ENCODE assay signal across 20 cellular contexts in the genomic region with DNA sequence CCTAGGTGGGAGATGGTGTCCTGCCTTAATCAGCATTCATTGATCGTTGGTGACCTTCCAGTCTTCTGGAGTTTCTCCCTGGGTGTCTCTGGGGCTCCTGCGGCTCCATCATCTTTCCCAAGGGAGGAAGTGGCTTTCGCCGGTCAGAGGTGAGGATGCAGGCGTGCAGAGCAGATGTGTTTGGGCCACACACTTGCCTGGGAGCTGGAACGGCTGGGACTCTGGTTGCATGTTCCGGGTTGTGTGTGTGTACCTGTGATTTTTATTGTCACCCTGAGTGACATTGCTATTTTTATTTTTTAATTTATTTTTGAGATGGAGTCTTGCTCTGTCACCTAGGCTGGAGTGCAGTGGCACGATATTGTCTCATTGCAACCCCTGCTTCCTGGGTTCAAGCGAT. TPM values are rescaled to one million over a fixed set of nuclear protein-coding genes. Genes with fewer than 3 reads are reported as not detected.
DNase-seq lines count a peak whose midpoint lies in the region; ATAC-seq, FAIRE-seq and TF ChIP-seq lines count a peak whose summit lies in the region.
"Had no signal": no experiment of that assay in that cellular context is flagged by ENCODE, and none has a peak within 500 bp of the region (broad histone marks: within the 10 kb centered on the region; RNA-seq: fewer than 3 reads in every experiment).

No MANE protein-coding gene starts in this region.

- H3K36me3 Mint-ChIP-seq in CD14-positive monocyte: no peaks in the 10 kb centered on the region
- no peaks in the 10 kb centered on the region for H3K36me3 Mint-ChIP-seq in activated CD8-positive, alpha-beta T cell treated with anti-CD3 and anti-CD28 coated beads for 36 hours (ENCODE audit: low read depth)
- H3K36me3 Mint-ChIP-seq: CD4-positive, CD25-positive, alpha-beta regulatory T cell; CD8-positive, alpha-beta memory T cell had no signal

- no peaks in the 10 kb centered on the region for H3K9me3 Mint-ChIP-seq in CD14-positive monocyte
- H3K9me3 Mint-ChIP-seq in activated CD8-positive, alpha-beta T cell treated with anti-CD3 and anti-CD28 coated beads for 36 hours: no peaks in the 10 kb centered on the region
- H3K9me3 Mint-ChIP-seq: CD8-positive, alpha-beta memory T cell; GM23338 had no signal

- DNase-seq in cardiac septum (ENCODE audit: low spot score) (peak; percentile 27), Right ventricle myocardium inferior (ENCODE audit: missing footprints) (no peak), endothelial cell of umbilical vein (ENCODE audit: low read depth, low spot score) (no peak), sigmoid colon (peak; percentile 29), CD14-positive monocyte (ENCODE audit: low spot score) (no peak)
- DNase-seq in activated CD8-positive, alpha-beta T cell treated with anti-CD3 and anti-CD28 coated beads for 36 hours: no peak
- DNase-seq: AML-193; CD4-positive, CD25-positive, alpha-beta regulatory T cell; CD8-positive, alpha-beta memory T cell; COR-L47; H7 had no signal

- TF ChIP-seq POLR2A in endothelial cell of umbilical vein (IDR thresholded peaks at IDR 0.05; ENCODE audit: low read depth, low read length) (no peak), sigmoid colon (IDR thresholded peaks at IDR 0.05) (no peak)

- H3K4me2 ChIP-seq in endothelial cell of umbilical vein (ENCODE audit: insufficient read depth, low read length): peak overlapping the region; percentile 70
- H3K4me2 ChIP-seq: A549, GM23338 had no signal

- H4K20me1 ChIP-seq in endothelial cell of umbilical vein (replicated peaks; ENCODE audit: control insufficient read depth, extremely low read depth, insufficient read depth, low read length): no peaks in the 10 kb centered on the region

- TF ChIP-seq EP300 in sigmoid colon (IDR thresholded peaks at IDR 0.05): no peak

- no peak overlapping the region for H3K27ac ChIP-seq in endothelial cell of umbilical vein (ENCODE audit: insufficient read depth, low read depth, low read length)
- H3K27ac ChIP-seq in sigmoid colon: peak overlapping the region in 3 of 4 donors; percentile 26 to 98 (median 52)
- H3K27ac ChIP-seq: 22Rv1, A549 had no signal

- dilution Hi-C loops in endothelial cell of umbilical vein (cut with MboI; ENCODE audit: extremely low pct_ligation_motif_present, low sequenced_read_pairs): no loop called here

- no peak overlapping the region for H3K4me3 Mint-ChIP-seq in CD14-positive monocyte
- H3K4me3 Mint-ChIP-seq in activated CD8-positive, alpha-beta T cell treated with anti-CD3 and anti-CD28 coated beads for 36 hours: no peak overlapping the region
- H3K4me3 Mint-ChIP-seq: CD4-positive, CD25-positive, alpha-beta regulatory T cell; CD8-positive, alpha-beta memory T cell; GM23338 had no signal

- H3K9me3 ChIP-seq in endothelial cell of umbilical vein (replicated peaks; ENCODE audit: control insufficient read depth, insufficient read depth, low read length) (no peaks in the 10 kb centered on the region), sigmoid colon (no peaks in the 10 kb centered on the region)
- H3K9me3 ChIP-seq: A549 had no signal

- H3K27me3 ChIP-seq in endothelial cell of umbilical vein (ENCODE audit: control insufficient read depth in 2 of 2, insufficient read depth in 2 of 2, low read length in 2 of 2) (peaks cover 0 to 2% of the 10 kb centered on the region in 2 experiments), sigmoid colon (no peaks in the 10 kb centered on the region)

- TF ChIP-seq CTCF in endothelial cell of umbilical vein (IDR thresholded peaks at IDR 0.05; ENCODE audit: extremely low read depth in 1 of 2, insufficient read depth in 1 of 2, low read depth in 1 of 2, low read length in 2 of 2) (no peak), sigmoid colon (IDR thresholded peaks at IDR 0.05) (no peak), CD14-positive monocyte (IDR thresholded peaks at IDR 0.05) (no peak)
- TF ChIP-seq CTCF in activated CD8-positive, alpha-beta T cell treated with anti-CD3 and anti-CD28 coated beads for 36 hours (IDR thresholded peaks at IDR 0.05): no peak

- FAIRE-seq in endothelial cell of umbilical vein (lab: Jason Lieb, UNC): no peak
- FAIRE-seq: A549, D721Med, G401.6, GM12891, GM19239 had no signal

- H3K4me1 ChIP-seq in endothelial cell of umbilical vein (ENCODE audit: control insufficient read depth, extremely low read depth, insufficient read depth, low read length): peaks cover 23% of the 10 kb centered on the region
- H3K4me1 ChIP-seq in sigmoid colon: peaks cover 0 to 47% (median 26%) of the 10 kb centered on the region in 4 donors
- H3K4me1 ChIP-seq: A549 had no signal

- no peak overlapping the region for H3K4me3 ChIP-seq in endothelial cell of umbilical vein (replicated peaks in 1 of 3; ENCODE audit: insufficient read depth in 1 of 3, low read depth in 1 of 3, low read length in 3 of 3)
- no peak overlapping the region for H3K4me3 ChIP-seq in sigmoid colon
- H3K4me3 ChIP-seq: A549, GM23338 had no signal

- CTCF ChIA-PET in endothelial cell of umbilical vein (lab: Charles Lee): no interaction called here
- CTCF ChIA-PET in activated CD8-positive, alpha-beta T cell treated with anti-CD3 and anti-CD28 coated beads for 36 hours (lab: Charles Lee): no interaction called here

- no peak overlapping the region for H3K27ac Mint-ChIP-seq in CD14-positive monocyte
- no peak overlapping the region for H3K27ac Mint-ChIP-seq in activated CD8-positive, alpha-beta T cell treated with anti-CD3 and anti-CD28 coated beads for 36 hours
- H3K27ac Mint-ChIP-seq: CD4-positive, CD25-positive, alpha-beta regulatory T cell; CD8-positive, alpha-beta memory T cell; GM23338 had no signal

- H3K36me3 ChIP-seq in endothelial cell of umbilical vein (ENCODE audit: control insufficient read depth in 2 of 2, extremely low read depth in 1 of 2, insufficient read depth in 2 of 2, low read length in 2 of 2): no peaks in the 10 kb centered on the region
- no peaks in the 10 kb centered on the region for H3K36me3 ChIP-seq in sigmoid colon

- H3K27me3 Mint-ChIP-seq in CD14-positive monocyte (ENCODE audit: low read depth in 3 of 3): peaks cover 11 to 30% (median 16%) of the 10 kb centered on the region in 3 donors
- peaks cover 14% of the 10 kb centered on the region for H3K27me3 Mint-ChIP-seq in activated CD8-positive, alpha-beta T cell treated with anti-CD3 and anti-CD28 coated beads for 36 hours

- no peak overlapping the region for H3K9ac ChIP-seq in endothelial cell of umbilical vein (replicated peaks; ENCODE audit: extremely low read depth, insufficient read depth, low read length)

- 86 to 89% methylated on average over 9 of the region's 9 CpGs for WGBS in sigmoid colon, 2 donors

- intact Hi-C loops in cardiac septum (cut with DNase I): no loop called here
- intact Hi-C loops in Right ventricle myocardium inferior (cut with DNase I): no loop called here
- intact Hi-C loops in endothelial cell of umbilical vein (cut with micrococcal nuclease): no loop called here
- intact Hi-C loops in sigmoid colon (cut with DNase I): no loop called here
- intact Hi-C loops in CD14-positive monocyte (cut with micrococcal nuclease): no loop called here
- intact Hi-C loops in activated CD8-positive, alpha-beta T cell treated with anti-CD3 and anti-CD28 coated beads for 36 hours (cut with micrococcal nuclease): no loop called here

- no peaks in the 10 kb centered on the region for H3K4me1 Mint-ChIP-seq in CD14-positive monocyte
- H3K4me1 Mint-ChIP-seq in activated CD8-positive, alpha-beta T cell treated with anti-CD3 and anti-CD28 coated beads for 36 hours (ENCODE audit: low read depth): no peaks in the 10 kb centered on the region
- H3K4me1 Mint-ChIP-seq: CD4-positive, CD25-positive, alpha-beta regulatory T cell; CD8-positive, alpha-beta memory T cell had no signal

- no peak for ATAC-seq in Right ventricle myocardium inferior
- ATAC-seq in activated CD8-positive, alpha-beta T cell treated with anti-CD3 and anti-CD28 coated beads for 36 hours: no peak
- ATAC-seq in HG02852 (IDR thresholded peaks at IDR 0.05; ENCODE audit: unreplicated experiment): no peak
- ATAC-seq: A549 had no signal

- no TSS peak for BruUV-seq in endothelial cell of umbilical vein (replicated peaks; lab: Mats Ljungman, UMichigan)

- POLR2A ChIA-PET in endothelial cell of umbilical vein (lab: Charles Lee): no interaction called here
- POLR2A ChIA-PET in activated CD8-positive, alpha-beta T cell treated with anti-CD3 and anti-CD28 coated beads for 36 hours (lab: Charles Lee): no interaction called here

- no peaks in the 10 kb centered on the region for H3K9me1 ChIP-seq in endothelial cell of umbilical vein (replicated peaks; ENCODE audit: control insufficient read depth, extremely low read depth, insufficient read depth, low read length)

- no peak overlapping the region for H2AFZ ChIP-seq in endothelial cell of umbilical vein (ENCODE audit: low read depth, low read length)
- H2AFZ ChIP-seq: GM23338 had no signal

- H3K79me2 ChIP-seq in endothelial cell of umbilical vein (ENCODE audit: control insufficient read depth, insufficient read depth, low read length): no peaks in the 10 kb centered on the region

TF ChIP-seq in endothelial cell of umbilical vein, 7 proteins besides CTCF, POLR2A, EP300 and RAD21:
- TF ChIP-seq MYC (IDR thresholded peaks at IDR 0.05; ENCODE audit: low read depth, low read length): no peak
- TF ChIP-seq, protein P1, sequence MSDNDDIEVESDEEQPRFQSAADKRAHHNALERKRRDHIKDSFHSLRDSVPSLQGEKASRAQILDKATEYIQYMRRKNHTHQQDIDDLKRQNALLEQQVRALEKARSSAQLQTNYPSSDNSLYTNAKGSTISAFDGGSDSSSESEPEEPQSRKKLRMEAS (IDR thresholded peaks at IDR 0.05; ENCODE audit: insufficient read depth, insufficient read length): no peak

RNA-seq across cellular contexts. Expression of gene HMCN2, which starts 9.6 kb away (rescaled TPM):
- total RNA-seq in cardiac septum: 5.3 TPM
- 5.7 TPM for total RNA-seq in Right ventricle myocardium inferior
- 0.18 and 0.24 TPM in 2 replicates for total RNA-seq in endothelial cell of umbilical vein
- polyA plus RNA-seq in endothelial cell of umbilical vein: 0.02 and 0.04 TPM in 2 replicates
- polyA plus RNA-seq in endothelial cell of umbilical vein (2011; cell fraction: cytosol; rRNA removed): 0.01 TPM in 1 of 2 replicates, not detected in the other
- 0.05 and 0.06 TPM in 2 replicates for polyA plus RNA-seq in endothelial cell of umbilical vein (2011; cell fraction: nucleus; rRNA removed)
- not detected in 2 replicates for polyA plus RNA-seq in endothelial cell of umbilical vein (2012)
- polyA minus RNA-seq in endothelial cell of umbilical vein: 0.05 TPM in 1 of 2 replicates, not detected in the other
- polyA minus RNA-seq in endothelial cell of umbilical vein (2011; cell fraction: cytosol; rRNA and poly(A)+ RNA removed): 0.41 TPM
- 0.19 TPM in 2 replicates for polyA minus RNA-seq in endothelial cell of umbilical vein (2011; cell fraction: nucleus; rRNA and poly(A)+ RNA removed)
- total RNA-seq in sigmoid colon: 100 to 1,000 TPM in 1 of 4 donors, 10 to 100 TPM in 2, 1 to 10 TPM in 1; 8.2 to 106 (median 35.7) TPM
- 10 to 100 TPM in 1 of 3 donors, 1 to 10 TPM in 2; 3.6 to 44.0 (median 6.0) TPM for polyA plus RNA-seq in sigmoid colon
- polyA plus RNA-seq in CD14-positive monocyte: not detected
- total RNA-seq in activated CD8-positive, alpha-beta T cell treated with anti-CD3 and anti-CD28 coated beads for 36 hours: not detected
- total RNA-seq: CD4-positive, CD25-positive, alpha-beta regulatory T cell; CD8-positive, alpha-beta memory T cell had no signal
- polyA plus RNA-seq: BJ; CD4-positive, CD25-positive, alpha-beta regulatory T cell; CD8-positive, alpha-beta memory T cell had no signal

Comparison
In these comparisons a context has a peak if more than half of its experiments do, and no peak if none do; other contexts are left out.
1. DNase-seq: peak in cardiac septum (single experiment) and sigmoid colon (single experiment); none in Right ventricle myocardium inferior (single experiment), endothelial cell of umbilical vein (single experiment), CD14-positive monocyte (single experiment) and activated CD8-positive, alpha-beta T cell treated with anti-CD3 and anti-CD28 coated beads for 36 hours (single experiment).